In the genomic region with DNA sequence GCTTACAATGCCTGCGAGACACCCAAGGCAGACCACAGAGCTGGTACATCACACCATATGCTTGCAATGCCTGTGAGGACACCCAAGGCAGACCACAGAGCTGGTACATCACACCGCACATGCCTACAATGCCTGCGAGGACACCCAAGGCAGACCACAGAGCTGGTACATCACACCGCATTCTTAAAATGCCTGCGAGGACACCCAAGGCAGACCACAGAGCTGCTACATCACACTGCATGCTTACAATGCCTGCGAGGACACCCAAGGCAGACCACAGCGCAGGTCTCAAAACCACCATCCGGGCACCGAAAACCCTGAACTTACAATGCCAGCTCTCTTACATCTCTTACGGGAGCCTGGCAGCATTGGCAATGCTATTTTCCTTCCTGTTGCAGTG, we compare ENCODE assay signal across 10 cellular contexts.
"Had no signal": no experiment of that assay in that cellular context is flagged by ENCODE, and none has a peak within 500 bp of the region (broad histone marks: within the 10 kb centered on the region; RNA-seq: fewer than 3 reads in every experiment).

No MANE protein-coding gene starts in this region.

- ATAC-seq: HCT116, HepG2 had no signal

- H3K36me3 Mint-ChIP-seq: IgD-negative memory B cell had no signal

- H3K4me3 ChIP-seq: GM23248, HAP-1 had no signal

- H3K36me3 ChIP-seq: HAP-1 had no signal

- DNase-seq: GM23248, GOT3, H7, HFFc6, KBM-7 had no signal

- H3K9me3 ChIP-seq: HAP-1 had no signal

- H3K27ac ChIP-seq: GM23248, HL-60 had no signal

- H2AFZ ChIP-seq: GM23248 had no signal

- H3K27ac Mint-ChIP-seq: HFFc6, IgD-negative memory B cell had no signal

- H3K4me1 ChIP-seq: HAP-1 had no signal

- H3K4me3 Mint-ChIP-seq: HFFc6, IgD-negative memory B cell had no signal

- H3K4me1 Mint-ChIP-seq: IgD-negative memory B cell had no signal

- H3K9ac ChIP-seq: GM23248 had no signal
